In genomic region chr6:157176-157575, GRCh38 we compare ENCODE assay signal across 8 cellular contexts.
A peak's percentile ranks its signal among the peaks of the same experiment; 100 is the strongest.
DNase-seq lines count a peak whose midpoint lies in the region; ATAC-seq and TF ChIP-seq lines count a peak whose summit lies in the region.
"Not testable (repeated sequence)": the region's sequence is repeated elsewhere in the genome, so short reads cannot be mapped to it uniquely, and the experiment has no call there.

No MANE protein-coding gene starts in this region.

- H3K9me3 Mint-ChIP-seq in CD8-positive, alpha-beta T cell; activated CD8-positive, alpha-beta T cell treated with anti-CD3 and anti-CD28 coated beads for 36 hours: not testable (repeated sequence)

- intact Hi-C loops in CD8-positive, alpha-beta T cell (cut with DNase I, micrococcal nuclease); activated CD8-positive, alpha-beta T cell treated with anti-CD3 and anti-CD28 coated beads for 36 hours (cut with micrococcal nuclease): not testable (repeated sequence)

- POLR2A ChIA-PET in CD8-positive, alpha-beta T cell (lab: Charles Lee); activated CD8-positive, alpha-beta T cell treated with anti-CD3 and anti-CD28 coated beads for 36 hours (lab: Charles Lee): not testable (repeated sequence)

- H3K4me1 Mint-ChIP-seq in CD8-positive, alpha-beta T cell (ENCODE audit: low read depth), result not testable (repeated sequence)
- peaks cover 18% of the 10 kb centered on the region for H3K4me1 Mint-ChIP-seq in activated CD8-positive, alpha-beta T cell treated with anti-CD3 and anti-CD28 coated beads for 36 hours (ENCODE audit: low read depth)

- in situ Hi-C loops in GM13977 (cut with MboI; ENCODE audit: low pct_unique_long_range_greater_than_20kb, low sequenced_read_pairs, unreplicated experiment), result not testable (repeated sequence)

- DNase-seq in CD8-positive, alpha-beta T cell; GM13977 (ENCODE audit: low spot score); kidney epithelial cell (ENCODE audit: low read depth): not testable (repeated sequence)
- peak; percentile 57 for DNase-seq in NAMALWA (ENCODE audit: low spot score)
- peak; percentile 14 for DNase-seq in RKO (ENCODE audit: low spot score)
- peak; percentile 25 for DNase-seq in activated CD8-positive, alpha-beta T cell treated with anti-CD3 and anti-CD28 coated beads for 36 hours
- peak; percentile 11 for DNase-seq in choroid plexus epithelial cell (ENCODE audit: low read depth)
- peak; percentile 12 for DNase-seq in stimulated activated naive CD4-positive, alpha-beta T cell treated with Interleukin-2 at 50 U/mL for 16 hours (lab: John Stamatoyannopoulos, UW)

- H3K9me3 ChIP-seq in CD8-positive, alpha-beta T cell (ENCODE audit: low read length), result not testable (repeated sequence)

- H3K36me3 ChIP-seq in CD8-positive, alpha-beta T cell (ENCODE audit: insufficient read depth, low read length); kidney epithelial cell (ENCODE audit: control insufficient read depth, insufficient read depth, low read length): not testable (repeated sequence)

- not testable (repeated sequence) for H3K27me3 ChIP-seq in CD8-positive, alpha-beta T cell (ENCODE audit: insufficient read depth, low read length); kidney epithelial cell (ENCODE audit: control insufficient read depth, insufficient read depth, low read length)

- H3K27ac ChIP-seq in CD8-positive, alpha-beta T cell (ENCODE audit: low read depth, low read length), result not testable (repeated sequence)

- H3K4me3 Mint-ChIP-seq in CD8-positive, alpha-beta T cell; activated CD8-positive, alpha-beta T cell treated with anti-CD3 and anti-CD28 coated beads for 36 hours: not testable (repeated sequence)

- H3K36me3 Mint-ChIP-seq in CD8-positive, alpha-beta T cell; activated CD8-positive, alpha-beta T cell treated with anti-CD3 and anti-CD28 coated beads for 36 hours (ENCODE audit: low read depth): not testable (repeated sequence)

- CTCF ChIA-PET in CD8-positive, alpha-beta T cell (lab: Charles Lee), result not testable (repeated sequence)
- CTCF ChIA-PET in activated CD8-positive, alpha-beta T cell treated with anti-CD3 and anti-CD28 coated beads for 36 hours (lab: Charles Lee), result interaction anchor here (1.4 kb wide), 1 partner anchor 23 kb away, joined by 4 read pairs; no protein-coding TSS in a partner anchor

- peak; percentile 24 for TF ChIP-seq CTCF in CD8-positive, alpha-beta T cell (IDR thresholded peaks at IDR 0.05)
- TF ChIP-seq CTCF in GM13977 (IDR thresholded peaks at IDR 0.05; ENCODE audit: extremely low read depth, insufficient read depth, missing control alignments) (peak; percentile 45), choroid plexus epithelial cell (conservative IDR thresholded peaks at IDR 0.05; ENCODE audit: low read depth, low read length) (peak; percentile 50), kidney epithelial cell (IDR thresholded peaks at IDR 0.05; ENCODE audit: insufficient read depth, low read length, poor library complexity, severe bottlenecking) (peak; percentile 33)
- TF ChIP-seq CTCF in activated CD8-positive, alpha-beta T cell treated with anti-CD3 and anti-CD28 coated beads for 36 hours (IDR thresholded peaks at IDR 0.05), result peak; percentile 46

- H3K4me1 ChIP-seq in CD8-positive, alpha-beta T cell (ENCODE audit: insufficient read depth, low read length), result not testable (repeated sequence)

- peaks cover 53% of the 10 kb centered on the region for H3K27me3 Mint-ChIP-seq in CD8-positive, alpha-beta T cell (ENCODE audit: low read depth)
- peaks cover 49% of the 10 kb centered on the region for H3K27me3 Mint-ChIP-seq in activated CD8-positive, alpha-beta T cell treated with anti-CD3 and anti-CD28 coated beads for 36 hours

- not testable (repeated sequence) for H3K4me3 ChIP-seq in CD8-positive, alpha-beta T cell (ENCODE audit: low read depth, low read length); choroid plexus epithelial cell (ENCODE audit: low read depth, low read length); kidney epithelial cell (ENCODE audit: low read depth, low read length)

- not testable (repeated sequence) for H3K27ac Mint-ChIP-seq in CD8-positive, alpha-beta T cell; activated CD8-positive, alpha-beta T cell treated with anti-CD3 and anti-CD28 coated beads for 36 hours

- ATAC-seq in CD8-positive, alpha-beta T cell; activated CD8-positive, alpha-beta T cell treated with anti-CD3 and anti-CD28 coated beads for 36 hours: not testable (repeated sequence)
